Comparison of ENCODE assay signal across 13 cellular contexts in genomic region chr3:71052725-71053124, GRCh38.
A peak's percentile ranks its signal among the peaks of the same experiment; 100 is the strongest.
DNase-seq lines count a peak whose midpoint lies in the region; ATAC-seq and TF ChIP-seq lines count a peak whose summit lies in the region.
"Had no signal": no experiment of that assay in that cellular context is flagged by ENCODE, and none has a peak within 500 bp of the region (broad histone marks: within the 10 kb centered on the region; RNA-seq: fewer than 3 reads in every experiment).

No MANE protein-coding gene starts in this region.

- H3K4me1 ChIP-seq in CD8-positive, alpha-beta T cell (ENCODE audit: insufficient read depth, low read length), result peaks cover 95% of the 10 kb centered on the region
- peaks cover 66 to 97% (median 73%) of the 10 kb centered on the region in 3 donors for H3K4me1 ChIP-seq in gastroesophageal sphincter
- H3K4me1 ChIP-seq in prostate gland (replicated peaks), result peaks cover 40% of the 10 kb centered on the region

- peak overlapping the region; percentile 97 for H3K27ac Mint-ChIP-seq in CD8-positive, alpha-beta T cell
- peak overlapping the region; percentile 98 for H3K27ac Mint-ChIP-seq in T-helper 17 cell
- H3K27ac Mint-ChIP-seq: activated CD8-positive, alpha-beta memory T cell treated with anti-CD3 and anti-CD28 coated beads, Interleukin-2, amount 10 ng/mL, durations not matched to agents 7 days and 5 days had no signal

- no peak overlapping the region for H3K27ac ChIP-seq in CD8-positive, alpha-beta T cell (ENCODE audit: low read depth, low read length)
- H3K27ac ChIP-seq in gastroesophageal sphincter (peak overlapping the region; percentile 69 to 98 (median 97)), prostate gland (peak overlapping the region; percentile 81 to 96)
- H3K27ac ChIP-seq: C4-2B had no signal

- CTCF ChIA-PET in CD8-positive, alpha-beta T cell (lab: Charles Lee), result interaction anchor here (0.7 to 1.4 kb wide), 2 partner anchors 10 to 448 kb away, joined by 3 to 4 read pairs; no protein-coding TSS in a partner anchor

- no peak overlapping the region for H3K4me3 ChIP-seq in CD8-positive, alpha-beta T cell (ENCODE audit: low read depth, low read length)
- H3K4me3 ChIP-seq in gastroesophageal sphincter (no peak overlapping the region), prostate gland (no peak overlapping the region)

- peaks cover 100% of the 10 kb centered on the region for H3K4me1 Mint-ChIP-seq in CD8-positive, alpha-beta T cell (ENCODE audit: low read depth)
- peaks cover 72% of the 10 kb centered on the region for H3K4me1 Mint-ChIP-seq in T-helper 17 cell

- intact Hi-C loops in CD8-positive, alpha-beta T cell (cut with DNase I, micrococcal nuclease), result no loop called here
- intact Hi-C loops in prostate gland (cut with DNase I), result no loop called here

- ATAC-seq in CD8-positive, alpha-beta T cell, result no peak
- no peak for ATAC-seq in T-helper 17 cell
- no peak for ATAC-seq in gastroesophageal sphincter
- ATAC-seq in GM19035 (IDR thresholded peaks at IDR 0.05; ENCODE audit: unreplicated experiment), result no peak
- ATAC-seq: activated CD8-positive, alpha-beta memory T cell treated with anti-CD3 and anti-CD28 coated beads, Interleukin-2, amount 10 ng/mL, durations not matched to agents 7 days and 5 days; Panc1 had no signal

- H3K9me3 Mint-ChIP-seq in CD8-positive, alpha-beta T cell, result no peaks in the 10 kb centered on the region

- peaks cover 12% of the 10 kb centered on the region for H3K36me3 ChIP-seq in CD8-positive, alpha-beta T cell (ENCODE audit: insufficient read depth, low read length)
- H3K36me3 ChIP-seq in gastroesophageal sphincter (peaks cover 0 to 22% of the 10 kb centered on the region in 2 donors), prostate gland (no peaks in the 10 kb centered on the region)

- H3K36me3 Mint-ChIP-seq in CD8-positive, alpha-beta T cell, result peaks cover 80% of the 10 kb centered on the region
- peaks cover 7% of the 10 kb centered on the region for H3K36me3 Mint-ChIP-seq in T-helper 17 cell (ENCODE audit: low read depth)

- TF ChIP-seq CTCF in CD8-positive, alpha-beta T cell (IDR thresholded peaks at IDR 0.05), result no peak
- TF ChIP-seq CTCF in gastroesophageal sphincter (IDR thresholded peaks at IDR 0.05), result no peak
- no peak for TF ChIP-seq CTCF in prostate gland (IDR thresholded peaks at IDR 0.05)

- no peak for TF ChIP-seq EP300 in gastroesophageal sphincter (IDR thresholded peaks at IDR 0.05)

- no peaks in the 10 kb centered on the region for H3K27me3 ChIP-seq in CD8-positive, alpha-beta T cell (ENCODE audit: insufficient read depth, low read length)
- no peaks in the 10 kb centered on the region for H3K27me3 ChIP-seq in gastroesophageal sphincter
- H3K27me3 ChIP-seq in prostate gland (replicated peaks; ENCODE audit: insufficient read depth), result no peaks in the 10 kb centered on the region

- H3K27me3 Mint-ChIP-seq in CD8-positive, alpha-beta T cell (ENCODE audit: low read depth), result no peaks in the 10 kb centered on the region
- H3K27me3 Mint-ChIP-seq in T-helper 17 cell, result no peaks in the 10 kb centered on the region
- H3K27me3 Mint-ChIP-seq: activated CD8-positive, alpha-beta memory T cell treated with anti-CD3 and anti-CD28 coated beads, Interleukin-2, amount 10 ng/mL, durations not matched to agents 7 days and 5 days had no signal

- TF ChIP-seq POLR2A in gastroesophageal sphincter (IDR thresholded peaks at IDR 0.05), result no peak
- no peak for TF ChIP-seq POLR2A in prostate gland (IDR thresholded peaks at IDR 0.05)

- POLR2A ChIA-PET in CD8-positive, alpha-beta T cell (lab: Charles Lee), result interaction anchor here (0.6 to 1.0 kb wide), 2 partner anchors 10 to 13 kb away, joined by 3 read pairs; no protein-coding TSS in a partner anchor

- no peaks in the 10 kb centered on the region for H3K9me3 ChIP-seq in CD8-positive, alpha-beta T cell (ENCODE audit: low read length)
- H3K9me3 ChIP-seq in T-helper 17 cell (ENCODE audit: control insufficient read depth, low read length, poor library complexity, severe bottlenecking), result no peaks in the 10 kb centered on the region
- H3K9me3 ChIP-seq in gastroesophageal sphincter, result no peaks in the 10 kb centered on the region
- no peaks in the 10 kb centered on the region for H3K9me3 ChIP-seq in prostate gland

- 0 to 49% methylated on average over 2 to 5 of the region's 5 CpGs for WGBS in gastroesophageal sphincter (ENCODE audit: low coverage in 1 of 2), 2 donors
- WGBS in prostate gland, result 62% methylated on average over 5 of the region's 5 CpGs

- DNase-seq in CD8-positive, alpha-beta T cell, result no peak
- DNase-seq in T-helper 17 cell (no peak), prostate gland (ENCODE audit: low spot score) (no peak), cortex of kidney (lab: John Stamatoyannopoulos, UW) (no peak)
- DNase-seq in stimulated activated CD4-positive, alpha-beta T cell treated with anti-CD3 and anti-CD28 coated beads, Interleukin-2, amount 100 ng/mL, for 24 hours, result no peak
- DNase-seq in stimulated activated CD4-positive, alpha-beta T cell treated with anti-CD3 and anti-CD28 coated beads, Interleukin-1b, Interleukin-23, amount 100 ng/mL, for 48 hours, result no peak
- DNase-seq: activated CD8-positive, alpha-beta memory T cell treated with anti-CD3 and anti-CD28 coated beads, Interleukin-2, amount 10 ng/mL, durations not matched to agents 7 days and 5 days; stimulated activated CD8-positive, alpha-beta memory T cell treated with anti-CD3 and anti-CD28 coated beads, Interleukin-4, amount 100 ng/mL, for 48 hours; T1000 had no signal

- H3K4me3 Mint-ChIP-seq in CD8-positive, alpha-beta T cell, result no peak overlapping the region
- no peak overlapping the region for H3K4me3 Mint-ChIP-seq in T-helper 17 cell
- H3K4me3 Mint-ChIP-seq: activated CD8-positive, alpha-beta memory T cell treated with anti-CD3 and anti-CD28 coated beads, Interleukin-2, amount 10 ng/mL, durations not matched to agents 7 days and 5 days had no signal
